ENCODE assay signal across 8 cellular contexts in the genomic region with DNA sequence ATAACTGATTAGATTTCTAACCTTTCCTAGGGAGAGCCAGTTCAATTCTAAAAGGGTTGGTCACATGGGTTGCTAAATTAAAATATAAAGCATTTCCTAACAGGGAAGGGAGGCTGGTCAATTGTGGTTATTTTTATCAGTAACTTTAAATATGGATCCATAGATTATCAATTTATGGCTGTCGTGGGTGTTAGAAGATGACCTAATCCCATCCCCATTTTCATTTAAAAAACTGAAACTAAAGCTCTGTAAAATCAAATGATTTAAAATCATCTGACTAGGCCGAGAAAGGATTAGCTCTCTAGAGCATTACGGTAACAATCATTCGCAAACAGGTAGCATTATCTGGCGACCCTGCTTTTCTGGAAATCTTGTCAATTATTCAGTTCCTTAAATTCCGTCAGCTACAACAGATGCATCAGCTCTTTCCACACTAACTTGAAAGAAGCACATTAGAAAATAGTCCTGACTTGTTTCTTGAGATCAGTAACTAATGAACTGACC. TPM values are rescaled to one million over a fixed set of nuclear protein-coding genes. Genes with fewer than 3 reads are reported as not detected.
DNase-seq lines count a peak whose midpoint lies in the region; ATAC-seq and TF ChIP-seq lines count a peak whose summit lies in the region.

No MANE protein-coding gene starts in this region.

- in situ Hi-C loops in Panc1 (cut with HindIII; ENCODE audit: low pct_unique_long_range_greater_than_20kb, low sequenced_read_pairs), result no loop called here

- TF ChIP-seq CTCF in GM12875 (IDR thresholded peaks at IDR 0.05; ENCODE audit: borderline replicate concordance, insufficient read depth, low read depth, low read length) (no peak), Panc1 (IDR thresholded peaks at IDR 0.05) (no peak), epithelial cell of proximal tubule (conservative IDR thresholded peaks at IDR 0.05; ENCODE audit: low read depth, low read length) (no peak), prostate gland (IDR thresholded peaks at IDR 0.05) (no peak)

- H3K27me3 ChIP-seq in Panc1 (ENCODE audit: control insufficient read depth, insufficient read depth, low read length), result no peaks in the 10 kb centered on the region
- H3K27me3 ChIP-seq in prostate gland (replicated peaks; ENCODE audit: insufficient read depth), result no peaks in the 10 kb centered on the region

- H3K36me3 ChIP-seq in Panc1 (ENCODE audit: control insufficient read depth, insufficient read depth, low read length) (peaks cover 24% of the 10 kb centered on the region), prostate gland (peaks cover 0 to 5% of the 10 kb centered on the region in 2 donors)

- BruUV-seq in Panc1 (replicated peaks; lab: Mats Ljungman, UMichigan), result TSS peak; percentile 98

- DNase-seq in Panc1 (ENCODE audit: low read depth, low spot score) (no peak), epithelial cell of proximal tubule (ENCODE audit: low read depth) (no peak), prostate gland (ENCODE audit: low spot score) (no peak), NCI-H69 (lab: John Stamatoyannopoulos, UW) (no peak), NCI-H2029 treated with DMSO at 0.1 percent for 48 hours (lab: John Stamatoyannopoulos, UW) (no peak)
- no peak for DNase-seq in activated CD4-positive, alpha-beta T cell treated with anti-CD3 and anti-CD28 coated beads for 4 hours

- CTCF ChIA-PET in Panc1 (lab: Charles Lee), result interaction anchor here (1.1 kb wide), 1 partner anchor 23 kb away, joined by 3 read pairs; no protein-coding TSS in a partner anchor

- ATAC-seq in Panc1 (no peak), HG03521 (IDR thresholded peaks at IDR 0.05; ENCODE audit: unreplicated experiment) (no peak)

- H3K27ac ChIP-seq in Panc1 (ENCODE audit: low read length), result peak overlapping the region; percentile 100
- peak overlapping the region; percentile 99 for H3K27ac ChIP-seq in prostate gland

- WGBS in prostate gland, result 7% methylated on average over 6 of the region's 6 CpGs

- H3K4me3 ChIP-seq in GM12875 (ENCODE audit: low read depth, low read length) (peak overlapping the region; percentile 55), Panc1 (ENCODE audit: low read depth in 2 of 2, low read length in 2 of 2) (peak overlapping the region; percentile 72 to 89), epithelial cell of proximal tubule (ENCODE audit: low read depth, low read length) (peak overlapping the region; percentile 54), prostate gland (peak overlapping the region; percentile 78 to 85)

- POLR2A ChIA-PET in Panc1 (lab: Charles Lee), result interaction anchor here (0.5 to 1.7 kb wide), 5 partner anchors 28 to 114 kb away, joined by 3 to 11 read pairs (median 3); no protein-coding TSS in a partner anchor

- TF ChIP-seq POLR2A in prostate gland (IDR thresholded peaks at IDR 0.05), result no peak

- H3K9me3 ChIP-seq in Panc1 (ENCODE audit: control insufficient read depth, insufficient read depth, low read depth, low read length) (no peaks in the 10 kb centered on the region), prostate gland (no peaks in the 10 kb centered on the region)

- intact Hi-C loops in Panc1 (cut with micrococcal nuclease; ENCODE audit: unreplicated experiment) (loop anchor here (2.0 kb wide), 1 partner anchor 47 kb away; no protein-coding TSS in a partner anchor), prostate gland (cut with DNase I) (loop anchor here (1.0 to 5.0 kb wide), 3 partner anchors 47 to 121 kb away; no protein-coding TSS in a partner anchor)

- H3K4me1 ChIP-seq in Panc1 (ENCODE audit: control insufficient read depth, insufficient read depth, low read length) (peaks cover 22% of the 10 kb centered on the region), prostate gland (replicated peaks) (peaks cover 7% of the 10 kb centered on the region)

RNA-seq across cellular contexts. Expression of a gene that starts 0.9 kb away (rescaled TPM):
- total RNA-seq in Panc1 (2021; ENCODE audit: unreplicated experiment), result 228 TPM
- polyA plus RNA-seq in Panc1 (2012; ENCODE audit: insufficient read length), result 326 TPM
- 48.6 and 64.4 TPM in 2 replicates for total RNA-seq in epithelial cell of proximal tubule
- 10 to 100 TPM; 56.5 to 57.0 TPM for total RNA-seq in prostate gland

RNA-seq across cellular contexts. Expression of a gene that starts 52.9 kb away (rescaled TPM):
- total RNA-seq in Panc1 (2021; ENCODE audit: unreplicated experiment) (104 TPM), epithelial cell of proximal tubule (43.6 and 53.0 TPM in 2 replicates), prostate gland (100 to 1,000 TPM in 1 of 2 donors, 10 to 100 TPM in 1; 98.6 to 126 TPM)
- polyA plus RNA-seq in Panc1 (2012; ENCODE audit: insufficient read length), result 58.2 TPM
